In genomic region chr12:68373836-68374314, GRCh38 we compare ENCODE assay signal across 8 cellular contexts. TPM values are rescaled to one million over a fixed set of nuclear protein-coding genes. Genes with fewer than 3 reads are reported as not detected.
A peak's percentile ranks its signal among the peaks of the same experiment; 100 is the strongest.
DNase-seq lines count a peak whose midpoint lies in the region; ATAC-seq and TF ChIP-seq lines count a peak whose summit lies in the region.
"Had no signal": no experiment of that assay in that cellular context is flagged by ENCODE, and none has a peak within 500 bp of the region (broad histone marks: within the 10 kb centered on the region; RNA-seq: fewer than 3 reads in every experiment).

No MANE protein-coding gene starts in this region.

- peak overlapping the region; percentile 4 for H3K4me3 Mint-ChIP-seq in T-helper 2 cell treated with Interferon-gamma antibody and Interleukin-4, amounts not matched to agents 5 μg/mL and 100 μg/mL, for 36 hours

- H3K9me3 ChIP-seq in left ventricle myocardium inferior (replicated peaks) = no peaks in the 10 kb centered on the region

- peak overlapping the region; percentile 82 for H3K27ac Mint-ChIP-seq in T-helper 2 cell treated with Interferon-gamma antibody and Interleukin-4, amounts not matched to agents 5 μg/mL and 100 μg/mL, for 36 hours

- peaks cover 24% of the 10 kb centered on the region for H3K4me1 Mint-ChIP-seq in T-helper 2 cell treated with Interferon-gamma antibody and Interleukin-4, amounts not matched to agents 5 μg/mL and 100 μg/mL, for 36 hours (ENCODE audit: low read depth)

- no peaks in the 10 kb centered on the region for H3K9me3 Mint-ChIP-seq in T-helper 2 cell treated with Interferon-gamma antibody and Interleukin-4, amounts not matched to agents 5 μg/mL and 100 μg/mL, for 36 hours

- peaks cover 1% of the 10 kb centered on the region for H3K36me3 Mint-ChIP-seq in T-helper 2 cell treated with Interferon-gamma antibody and Interleukin-4, amounts not matched to agents 5 μg/mL and 100 μg/mL, for 36 hours (ENCODE audit: low read depth)

- H3K27ac ChIP-seq in left ventricle myocardium inferior (replicated peaks) = no peak overlapping the region

- DNase-seq in T-helper 2 cell treated with Interferon-gamma antibody and Interleukin-4, amounts not matched to agents 5 μg/mL and 100 μg/mL, for 36 hours (ENCODE audit: low spot score) = peak; percentile 76
- DNase-seq in stimulated activated CD4-positive, alpha-beta T cell treated with anti-CD3 and anti-CD28 coated beads, Interleukin-1b, Interleukin-23, amount 100 ng/mL, for 48 hours = peak; percentile 44
- no peak for DNase-seq in left ventricle myocardium inferior
- DNase-seq in head of caudate nucleus = no peak
- DNase-seq in NCI-H2196 treated with DMSO at 0.1 percent for 48 hours (lab: John Stamatoyannopoulos, UW; ENCODE audit: unreplicated experiment) = no peak
- DNase-seq: left cardiac atrium had no signal

- H3K27me3 ChIP-seq in left ventricle myocardium inferior (ENCODE audit: low read depth) = no peaks in the 10 kb centered on the region

- H3K36me3 ChIP-seq in left ventricle myocardium inferior = no peaks in the 10 kb centered on the region

- no peak for TF ChIP-seq CTCF in left ventricle myocardium inferior (IDR thresholded peaks at IDR 0.05; ENCODE audit: borderline replicate concordance)

- no peak overlapping the region for H3K4me3 ChIP-seq in left ventricle myocardium inferior

- intact Hi-C loops in left ventricle myocardium inferior (cut with micrococcal nuclease) (no loop called here), head of caudate nucleus (cut with DNase I) (no loop called here)

- H3K4me1 ChIP-seq in left ventricle myocardium inferior = peaks cover 14% of the 10 kb centered on the region

- H3K27me3 Mint-ChIP-seq in T-helper 2 cell treated with Interferon-gamma antibody and Interleukin-4, amounts not matched to agents 5 μg/mL and 100 μg/mL, for 36 hours (ENCODE audit: low read depth) = peaks cover 2% of the 10 kb centered on the region

- ATAC-seq in GM19328 (IDR thresholded peaks at IDR 0.05; ENCODE audit: unreplicated experiment) = peak; percentile 35
- peak; percentile 31 for ATAC-seq in HG03025 (IDR thresholded peaks at IDR 0.05; ENCODE audit: low FRiP score, unreplicated experiment)

RNA-seq across cellular contexts. Expression of gene MDM1, which starts 41.7 kb away (rescaled TPM):
- total RNA-seq in left ventricle myocardium inferior = 7.8 TPM

Comparison
In these comparisons a context has a peak if more than half of its experiments do, and no peak if none do; other contexts are left out.
1. DNase-seq: peak in T-helper 2 cell treated with Interferon-gamma antibody and Interleukin-4, amounts not matched to agents 5 μg/mL and 100 μg/mL, for 36 hours (single experiment) and stimulated activated CD4-positive, alpha-beta T cell treated with anti-CD3 and anti-CD28 coated beads, Interleukin-1b, Interleukin-23, amount 100 ng/mL, for 48 hours (single experiment); none in left ventricle myocardium inferior (single experiment), head of caudate nucleus (0 of 42) and NCI-H2196 treated with DMSO at 0.1 percent for 48 hours (single experiment).